In genomic region chr3:29438580-29438979, GRCh38 we compare ENCODE assay signal across 25 cellular contexts.
DNase-seq lines count a peak whose midpoint lies in the region; ATAC-seq and TF ChIP-seq lines count a peak whose summit lies in the region.
"Had no signal": no experiment of that assay in that cellular context is flagged by ENCODE, and none has a peak within 500 bp of the region (broad histone marks: within the 10 kb centered on the region; RNA-seq: fewer than 3 reads in every experiment).

No MANE protein-coding gene starts in this region.

- H3K27me3 Mint-ChIP-seq in CD4-positive, CD25-positive, alpha-beta regulatory T cell, result no peaks in the 10 kb centered on the region
- peaks cover 4% of the 10 kb centered on the region for H3K27me3 Mint-ChIP-seq in nephron progenitor cell (ENCODE audit: low read depth, poor library complexity)
- H3K27me3 Mint-ChIP-seq: CD8-positive, alpha-beta memory T cell had no signal

- intact Hi-C loops in lower leg skin (cut with DNase I; ENCODE audit: low total_unique reads), result no loop called here

- no peak for DNase-seq in CD4-positive, CD25-positive, alpha-beta regulatory T cell
- DNase-seq in amniotic epithelial cell (ENCODE audit: low read depth) (peak; percentile 55), nephron progenitor cell (no peak), NAMALWA (ENCODE audit: low spot score) (no peak), NCI-H1092 treated with DMSO at 0.1 percent for 48 hours (lab: John Stamatoyannopoulos, UW) (no peak), lower leg skin (ENCODE audit: low spot score in 2 of 2) (no peak)
- DNase-seq: Calu3; CD8-positive, alpha-beta memory T cell; DMS153; HCEC 1CT; Karpas-422; MV-4-11; NCI-H1417 treated with DMSO at 0.1 percent for 48 hours; NCI-H187 treated with DMSO at 0.1 percent for 48 hours; NCI-H2107; NCI-H446 treated with DMSO at 0.1 percent for 48 hours; NCI-H526 treated with DMSO at 0.1 percent for 48 hours; PC-9; SHP77 treated with DMSO at 0.1 percent for 48 hours had no signal

- H3K4me1 ChIP-seq in CD4-positive, CD25-positive, alpha-beta regulatory T cell (ENCODE audit: control insufficient read depth, insufficient read depth, low read length, poor library complexity, severe bottlenecking), result no peaks in the 10 kb centered on the region
- H3K4me1 ChIP-seq in OCI-LY1 (ENCODE audit: insufficient read depth, low read length, severe bottlenecking), result peaks cover 59% of the 10 kb centered on the region

- H2AFZ ChIP-seq in OCI-LY1 (ENCODE audit: low read length), result no peak overlapping the region
- H2AFZ ChIP-seq: PC-9 had no signal

- no peak overlapping the region; the same call in 1 of the 2 replicates for H3K9ac ChIP-seq in OCI-LY1 (ENCODE audit: low read length)
- H3K9ac ChIP-seq: BLaER1 treated with 17β-estradiol and CSF1 and Interleukin-3, amounts not matched to agents 10 nM and 100 nM had no signal

- peaks cover 4 to 28% (median 9%) of the 10 kb centered on the region in 4 donors for H3K4me1 Mint-ChIP-seq in CD4-positive, CD25-positive, alpha-beta regulatory T cell
- peaks cover 37% of the 10 kb centered on the region for H3K4me1 Mint-ChIP-seq in nephron progenitor cell
- H3K4me1 Mint-ChIP-seq: CD8-positive, alpha-beta memory T cell had no signal

- peak overlapping the region; percentile 24 to 70 (median 61) for H3K27ac Mint-ChIP-seq in CD4-positive, CD25-positive, alpha-beta regulatory T cell
- peak overlapping the region; percentile 9 for H3K27ac Mint-ChIP-seq in nephron progenitor cell
- H3K27ac Mint-ChIP-seq: CD8-positive, alpha-beta memory T cell had no signal

- H3K9me3 Mint-ChIP-seq in CD4-positive, CD25-positive, alpha-beta regulatory T cell, result peaks cover 0 to 5% (median 3%) of the 10 kb centered on the region in 7 donors
- peaks cover 3% of the 10 kb centered on the region for H3K9me3 Mint-ChIP-seq in nephron progenitor cell

- no peaks in the 10 kb centered on the region for H3K27me3 ChIP-seq in CD4-positive, CD25-positive, alpha-beta regulatory T cell (ENCODE audit: control insufficient read depth, insufficient read depth, low read length)
- H3K27me3 ChIP-seq in OCI-LY1 (ENCODE audit: insufficient read depth, low read length), result no peaks in the 10 kb centered on the region
- H3K27me3 ChIP-seq: BLaER1 treated with 17β-estradiol and CSF1 and Interleukin-3, amounts not matched to agents 10 nM and 100 nM had no signal

- H3K36me3 Mint-ChIP-seq in CD4-positive, CD25-positive, alpha-beta regulatory T cell, result peaks cover 11% of the 10 kb centered on the region
- H3K36me3 Mint-ChIP-seq in nephron progenitor cell (ENCODE audit: low read depth), result peaks cover 5% of the 10 kb centered on the region
- H3K36me3 Mint-ChIP-seq: CD8-positive, alpha-beta memory T cell had no signal

- H3K9me3 ChIP-seq in CD4-positive, CD25-positive, alpha-beta regulatory T cell (ENCODE audit: control insufficient read depth in 2 of 2, low read length in 2 of 2), result no peaks in the 10 kb centered on the region
- no peaks in the 10 kb centered on the region for H3K9me3 ChIP-seq in OCI-LY1 (ENCODE audit: low read length)
- H3K9me3 ChIP-seq: BLaER1 treated with 17β-estradiol and CSF1 and Interleukin-3, amounts not matched to agents 10 nM and 100 nM had no signal

- no peaks in the 10 kb centered on the region for H3K9me2 ChIP-seq in OCI-LY1 (ENCODE audit: low read depth, low read length)

- peak overlapping the region; percentile 24; the same call in 1 of the 2 replicates for H3K4me2 ChIP-seq in OCI-LY1 (ENCODE audit: low read length)
- H3K4me2 ChIP-seq: BLaER1 treated with 17β-estradiol and CSF1 and Interleukin-3, amounts not matched to agents 10 nM and 100 nM; PC-9 had no signal

- no peaks in the 10 kb centered on the region for H4K20me1 ChIP-seq in OCI-LY1 (ENCODE audit: insufficient read depth, low read length)
- H4K20me1 ChIP-seq: BLaER1 treated with 17β-estradiol and CSF1 and Interleukin-3, amounts not matched to agents 10 nM and 100 nM had no signal

- ATAC-seq in CD4-positive, CD25-positive, alpha-beta regulatory T cell (ENCODE audit: low read depth in 2 of 2), result no peak
- ATAC-seq in HG03045 (IDR thresholded peaks at IDR 0.05; ENCODE audit: unreplicated experiment), result no peak

- H3K4me3 ChIP-seq in CD4-positive, CD25-positive, alpha-beta regulatory T cell (ENCODE audit: low read depth, low read length), result no peak overlapping the region
- H3K4me3 ChIP-seq in OCI-LY1 (ENCODE audit: low read depth, low read length, poor library complexity, severe bottlenecking) (no peak overlapping the region), lower leg skin (ENCODE audit: low read depth, poor library complexity, severe bottlenecking) (no peak overlapping the region)
- H3K4me3 ChIP-seq: BLaER1 treated with 17β-estradiol and CSF1 and Interleukin-3, amounts not matched to agents 10 nM and 100 nM; PC-9; SK-N-MC had no signal

- no peaks in the 10 kb centered on the region for H3K79me2 ChIP-seq in OCI-LY1 (ENCODE audit: insufficient read depth, low read length)

- no peak overlapping the region for H3K27ac ChIP-seq in CD4-positive, CD25-positive, alpha-beta regulatory T cell (ENCODE audit: insufficient read depth, low read length, poor library complexity, severe bottlenecking)
- peak overlapping the region; percentile 52 for H3K27ac ChIP-seq in OCI-LY1 (ENCODE audit: low read depth, low read length, poor library complexity, severe bottlenecking)
- H3K27ac ChIP-seq: 22Rv1; BLaER1 treated with 17β-estradiol and CSF1 and Interleukin-3, amounts not matched to agents 10 nM and 100 nM; PC-9; RWPE1; SK-N-MC had no signal

- peak overlapping the region in 3 of 4 donors; percentile 50 to 74 (median 62) for H3K4me3 Mint-ChIP-seq in CD4-positive, CD25-positive, alpha-beta regulatory T cell
- H3K4me3 Mint-ChIP-seq in nephron progenitor cell, result no peak overlapping the region
- H3K4me3 Mint-ChIP-seq: CD8-positive, alpha-beta memory T cell had no signal

- no peaks in the 10 kb centered on the region for H3K36me3 ChIP-seq in CD4-positive, CD25-positive, alpha-beta regulatory T cell (ENCODE audit: control insufficient read depth, insufficient read depth, low read length)
- peaks cover 61% of the 10 kb centered on the region for H3K36me3 ChIP-seq in OCI-LY1 (ENCODE audit: insufficient read depth, low read length)
- H3K36me3 ChIP-seq: BLaER1 treated with 17β-estradiol and CSF1 and Interleukin-3, amounts not matched to agents 10 nM and 100 nM had no signal

- H3F3A ChIP-seq in OCI-LY1 (ENCODE audit: insufficient read depth, low read length), result no peaks in the 10 kb centered on the region

- no peak for TF ChIP-seq POLR2A in lower leg skin (IDR thresholded peaks at IDR 0.05)

- WGBS in lower leg skin, 2 donors, result 88 to 93% methylated on average over 3 of the region's 3 CpGs

- TF ChIP-seq CTCF in OCI-LY1 (IDR thresholded peaks at IDR 0.05; ENCODE audit: low read length) (no peak), nephron progenitor cell (IDR thresholded peaks at IDR 0.05) (no peak), lower leg skin (IDR thresholded peaks at IDR 0.05) (no peak)
